7 cellular contexts compared by ENCODE assay signal in genomic region chr11:66957971-66958231, GRCh38. TPM values are rescaled to one million over a fixed set of nuclear protein-coding genes. Genes with fewer than 3 reads are reported as not detected.
DNase-seq lines count a peak whose midpoint lies in the region; ATAC-seq, FAIRE-seq and TF ChIP-seq lines count a peak whose summit lies in the region.

No MANE protein-coding gene starts in this region.

- H3K27ac Mint-ChIP-seq in astrocyte (ENCODE audit: unreplicated experiment), result no peak overlapping the region

- H3K36me3 ChIP-seq in astrocyte (ENCODE audit: insufficient read depth, low read length) (no peaks in the 10 kb centered on the region), suprapubic skin (no peaks in the 10 kb centered on the region)

- peak overlapping the region; percentile 65 for H3K9ac ChIP-seq in astrocyte (ENCODE audit: low read length)

- H4K20me1 ChIP-seq in astrocyte (ENCODE audit: insufficient read depth, low read length), result no peaks in the 10 kb centered on the region

- no peaks in the 10 kb centered on the region for H3K79me2 ChIP-seq in astrocyte (ENCODE audit: insufficient read depth, low read length)

- H3K4me1 ChIP-seq in astrocyte (ENCODE audit: insufficient read depth, low read length), result peaks cover 18% of the 10 kb centered on the region
- H3K4me1 ChIP-seq in suprapubic skin, result peaks cover 24% of the 10 kb centered on the region

- peaks cover 8% of the 10 kb centered on the region for H3K4me1 Mint-ChIP-seq in astrocyte (ENCODE audit: low read depth, unreplicated experiment)

- H3K4me2 ChIP-seq in astrocyte (ENCODE audit: low read length), result peak overlapping the region; percentile 90

- H3K9me3 ChIP-seq in astrocyte (ENCODE audit: insufficient read depth, low read depth, low read length) (no peaks in the 10 kb centered on the region), suprapubic skin (no peaks in the 10 kb centered on the region)

- no peak for DNase-seq in astrocyte (ENCODE audit: low read depth)
- no peak for DNase-seq in suprapubic skin (ENCODE audit: low spot score in 2 of 2)
- DNase-seq in NCI-H446 treated with DMSO at 0.1 percent for 48 hours (lab: John Stamatoyannopoulos, UW), result no peak
- no peak for DNase-seq in C1 segment of cervical spinal cord (lab: John Stamatoyannopoulos, UW)

- ATAC-seq in GM18517 (IDR thresholded peaks at IDR 0.05; ENCODE audit: unreplicated experiment) (peak; percentile 11), HG03066 (IDR thresholded peaks at IDR 0.05; ENCODE audit: low read depth, unreplicated experiment) (peak; percentile 19)

- H3K36me3 Mint-ChIP-seq in astrocyte (ENCODE audit: low read depth, unreplicated experiment), result peaks cover 4% of the 10 kb centered on the region

- H3K9me3 Mint-ChIP-seq in astrocyte (ENCODE audit: unreplicated experiment), result peaks cover 2% of the 10 kb centered on the region

- TF ChIP-seq POLR2A in suprapubic skin (IDR thresholded peaks at IDR 0.05), result no peak

- FAIRE-seq in astrocyte (lab: Jason Lieb, UNC), result no peak

- H3K27ac ChIP-seq in astrocyte (ENCODE audit: low read depth, low read length), result peak overlapping the region; percentile 33
- H3K27ac ChIP-seq in layer of hippocampus (ENCODE audit: low read depth, low read length), result peak overlapping the region; percentile 84
- H3K27ac ChIP-seq in suprapubic skin, result peak overlapping the region; percentile 89

- H3K27me3 Mint-ChIP-seq in astrocyte (ENCODE audit: low read depth, unreplicated experiment), result no peaks in the 10 kb centered on the region

- H3K4me3 Mint-ChIP-seq in astrocyte (ENCODE audit: unreplicated experiment), result peak overlapping the region; percentile 82

- H3K4me3 ChIP-seq in astrocyte (ENCODE audit: insufficient read depth, low read depth, low read length), result peak overlapping the region; percentile 71
- H3K4me3 ChIP-seq in suprapubic skin, result peak overlapping the region; percentile 86

- WGBS in suprapubic skin, result no CpG with 5 or more reads among the region's 40 CpGs

- no peaks in the 10 kb centered on the region for H3K27me3 ChIP-seq in astrocyte (ENCODE audit: insufficient read depth, low read length)
- no peaks in the 10 kb centered on the region for H3K27me3 ChIP-seq in layer of hippocampus (ENCODE audit: control insufficient read depth, insufficient read depth, low read length)
- no peaks in the 10 kb centered on the region for H3K27me3 ChIP-seq in suprapubic skin

- TF ChIP-seq CTCF in astrocyte (IDR thresholded peaks at IDR 0.05; ENCODE audit: insufficient read depth, low read depth, low read length), result no peak
- TF ChIP-seq CTCF in suprapubic skin (IDR thresholded peaks at IDR 0.05), result no peak

- TF ChIP-seq EP300 in suprapubic skin (IDR thresholded peaks at IDR 0.05), result no peak

- H2AFZ ChIP-seq in astrocyte (ENCODE audit: low read depth, low read length), result peak overlapping the region; percentile 97

RNA-seq across cellular contexts. Expression of gene PC, which starts 0.3 kb away (rescaled TPM):
- total RNA-seq in astrocyte (10.5 and 13.3 TPM in 2 replicates), suprapubic skin (10 to 100 TPM; 10.8 to 25.4 (median 13.9) TPM)

RNA-seq across cellular contexts. Expression of gene C11orf86, which starts 17.2 kb away (rescaled TPM):
- not detected in 2 replicates for total RNA-seq in astrocyte
- total RNA-seq in suprapubic skin, result not detected

Comparison
In these comparisons a context has a peak if more than half of its experiments do, and no peak if none do; other contexts are left out.
1. H3K27ac ChIP-seq: peak in every context shown above with its lines; median percentile 89 in suprapubic skin; 84 in layer of hippocampus; 33 in astrocyte.